26 cellular contexts compared by ENCODE assay signal in the genomic region with DNA sequence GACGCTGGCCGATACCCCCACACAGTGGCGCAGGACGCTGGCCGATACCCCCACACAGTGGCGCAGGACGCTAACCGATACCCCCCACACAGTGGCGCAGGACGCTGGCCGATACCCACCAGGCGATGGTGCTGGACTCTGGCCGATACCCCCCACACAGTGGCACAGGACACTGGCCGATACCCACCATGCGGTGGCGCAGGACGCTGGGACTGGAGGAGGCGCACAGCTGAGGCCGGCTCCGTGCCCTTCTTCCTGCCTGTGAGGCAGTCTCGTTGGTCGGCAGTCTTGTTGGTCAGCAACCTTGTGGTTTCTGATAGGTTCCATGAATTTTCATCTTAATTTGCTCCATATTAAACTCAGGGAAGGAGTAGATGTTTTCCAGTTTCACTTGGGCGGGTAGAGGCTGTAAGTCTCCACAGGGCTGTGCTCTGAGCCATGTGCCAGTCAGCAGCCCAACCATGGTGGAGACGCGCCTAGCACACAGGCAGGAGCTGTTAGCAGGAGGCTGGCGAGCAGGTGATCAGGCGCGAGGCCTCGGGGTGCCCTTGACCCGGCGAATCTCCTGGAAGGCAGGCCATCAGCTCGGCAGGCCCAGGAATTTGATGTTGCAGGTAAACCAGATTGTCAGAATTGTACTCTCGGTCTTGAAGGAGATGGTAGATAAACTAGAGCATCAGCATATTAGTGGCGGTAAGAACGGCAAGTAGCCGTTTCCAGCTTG.
DNase-seq lines count a peak whose midpoint lies in the region; ATAC-seq, FAIRE-seq and TF ChIP-seq lines count a peak whose summit lies in the region.
"Had no signal": no experiment of that assay in that cellular context is flagged by ENCODE, and none has a peak within 500 bp of the region (broad histone marks: within the 10 kb centered on the region; RNA-seq: fewer than 3 reads in every experiment).

No MANE protein-coding gene starts in this region.

- no peak overlapping the region for H3K4ac ChIP-seq in H9 (ENCODE audit: low read depth, low read length)

- no peak overlapping the region for H3K14ac ChIP-seq in H9 (ENCODE audit: insufficient read depth, low read length)

- intact Hi-C loops in HepG2 (cut with micrococcal nuclease; ENCODE audit: unreplicated experiment) (no loop called here), A673 (cut with micrococcal nuclease; ENCODE audit: unreplicated experiment) (no loop called here)

- H3K23ac ChIP-seq in H9 (ENCODE audit: insufficient read length, low read depth, low read length): no peak overlapping the region

- no peak overlapping the region for H3K27ac ChIP-seq in H9 (ENCODE audit: insufficient read length, low read depth, low read length)
- H3K27ac ChIP-seq in HepG2 (ENCODE audit: extremely low read length, insufficient read depth, low read length): no peak overlapping the region
- H3K27ac ChIP-seq in osteoblast (ENCODE audit: low read depth, low read length): no peak overlapping the region
- no peak overlapping the region for H3K27ac ChIP-seq in A673 (ENCODE audit: low read depth, low read length, poor library complexity, severe bottlenecking)
- H3K27ac ChIP-seq: adrenal gland, colonic mucosa, foreskin keratinocyte, heart left ventricle, lower lobe of right lung, uterus had no signal

- no peak for TF ChIP-seq RAD21 in HepG2 (CRISPR knock-in tag; IDR thresholded peaks at IDR 0.05)

- H2BK12ac ChIP-seq in H9 (ENCODE audit: insufficient read length, low read depth, low read length): no peak overlapping the region

- H3K36me3 ChIP-seq in HepG2 (replicated peaks in 1 of 2; ENCODE audit: control insufficient read depth in 1 of 2, insufficient read depth in 2 of 2, low read length in 2 of 2) (no peaks in the 10 kb centered on the region), osteoblast (ENCODE audit: insufficient read depth, low read length) (no peaks in the 10 kb centered on the region), A673 (ENCODE audit: insufficient read depth, low read length, poor library complexity, severe bottlenecking) (no peaks in the 10 kb centered on the region)
- H3K36me3 ChIP-seq: adrenal gland, colonic mucosa, HAP-1, heart left ventricle, lower lobe of right lung, uterus had no signal

- H2AFZ ChIP-seq in H9 (ENCODE audit: low read length) (no peak overlapping the region), HepG2 (ENCODE audit: low read length) (no peak overlapping the region), osteoblast (ENCODE audit: low read length) (no peak overlapping the region)

- H3K18ac ChIP-seq in H9 (ENCODE audit: insufficient read length, low read depth, low read length): no peak overlapping the region

- H4K8ac ChIP-seq in H9 (replicated peaks; ENCODE audit: insufficient read length, low read depth, low read length): no peak overlapping the region

- H2BK5ac ChIP-seq in H9 (ENCODE audit: insufficient read length, low read length): no peak overlapping the region

- H3T11ph ChIP-seq in H9 (ENCODE audit: low read length): no peak overlapping the region

- no peak overlapping the region for H2BK120ac ChIP-seq in H9 (ENCODE audit: low read depth, low read length, poor library complexity, severe bottlenecking)

- DNase-seq in H9 (peak; percentile 41), WTC11 (ENCODE audit: low spot score) (no peak), HepG2 (ENCODE audit: low spot score) (no peak), osteoblast (ENCODE audit: insufficient read length, low spot score, missing footprints) (peak; percentile 27), NCI-H1694 (lab: John Stamatoyannopoulos, UW) (no peak), ureter (ENCODE audit: low spot score) (no peak), A673 (ENCODE audit: low spot score) (no peak), NCI-H1436 treated with DMSO at 0.1 percent for 48 hours (lab: John Stamatoyannopoulos, UW) (no peak)
- DNase-seq: activated CD4-positive, alpha-beta T cell treated with anti-CD3 and anti-CD28 coated beads, Interleukin-2, amount 50 U/mL, for 4 hours; activated CD8-positive, alpha-beta memory T cell treated with anti-CD3 and anti-CD28 coated beads, Interleukin-2, amount 50 U/mL, for 4 hours; effector memory CD4-positive, alpha-beta T cell; foreskin keratinocyte; kidney glomerular epithelial cell; NCI-H1436; stimulated activated naive CD4-positive, alpha-beta T cell treated with Interleukin-2 at 50 U/mL for 16 hours; T1000 had no signal

- no peak overlapping the region for H2BK15ac ChIP-seq in H9 (ENCODE audit: low read depth, low read length)

- POLR2A ChIA-PET in WTC11 (lab: Charles Lee): interaction anchor here (1.2 kb wide), 1 partner anchor 23 kb away, joined by 3 read pairs; no protein-coding TSS in a partner anchor
- POLR2A ChIA-PET in HepG2 (lab: Yijun Ruan, JAX): interaction anchor here (0.5 kb wide), 1 partner anchor 134 kb away, joined by 3 read pairs; no protein-coding TSS in a partner anchor
- POLR2A ChIA-PET in A673 (lab: Charles Lee; ENCODE audit: low non-redundant PET): no interaction called here

- H3K4me2 ChIP-seq in H9 (ENCODE audit: insufficient read depth, insufficient read length, low read length) (no peak overlapping the region), HepG2 (ENCODE audit: low read depth, low read length) (no peak overlapping the region), osteoblast (ENCODE audit: insufficient read depth, low read length) (no peak overlapping the region)

- H3K9me3 Mint-ChIP-seq in H9: no peaks in the 10 kb centered on the region
- H3K9me3 Mint-ChIP-seq in WTC11: no peaks in the 10 kb centered on the region
- H3K9me3 Mint-ChIP-seq: activated naive CD4-positive, alpha-beta T cell treated with anti-CD3 and anti-CD28 coated beads for 36 hours; activated T-helper 1 cell treated with anti-CD3 and anti-CD28 coated beads, Interleukin-12 subunit alpha, Interleukin-12 subunit beta, Interleukin-2, Interleukin-4 antibody, amounts not matched to agents 30 ng/mL and 10 ng/mL and 1 ng/mL, durations not matched to agents 14 hours and 24 hours and 36 hours had no signal

- BruUV-seq in HepG2 (replicated peaks; lab: Mats Ljungman, UMichigan): no TSS peak
- BruUV-seq in A673 (replicated peaks; lab: Mats Ljungman, UMichigan): no TSS peak

- TF ChIP-seq POLR2A in HepG2 (IDR thresholded peaks at IDR 0.05; ENCODE audit: insufficient read depth in 1 of 2, low read depth in 2 of 2, low read length in 2 of 2): no peak

- no peaks in the 10 kb centered on the region for H3K9me3 ChIP-seq in H9 (ENCODE audit: control insufficient read depth, low read depth, low read length)
- no peaks in the 10 kb centered on the region for H3K9me3 ChIP-seq in HepG2 (ENCODE audit: low read length)
- no peaks in the 10 kb centered on the region for H3K9me3 ChIP-seq in osteoblast (ENCODE audit: low read depth, low read length)
- no peaks in the 10 kb centered on the region for H3K9me3 ChIP-seq in A673 (ENCODE audit: low read depth, low read length, poor library complexity, severe bottlenecking)
- H3K9me3 ChIP-seq: adrenal gland, colonic mucosa, HAP-1, heart left ventricle, lower lobe of right lung, testis, uterus had no signal

- H3K4me3 Mint-ChIP-seq in H9 (no peak overlapping the region), WTC11 (no peak overlapping the region)
- H3K4me3 Mint-ChIP-seq: activated naive CD4-positive, alpha-beta T cell treated with anti-CD3 and anti-CD28 coated beads for 36 hours; activated T-helper 1 cell treated with anti-CD3 and anti-CD28 coated beads, Interleukin-12 subunit alpha, Interleukin-12 subunit beta, Interleukin-2, Interleukin-4 antibody, amounts not matched to agents 30 ng/mL and 10 ng/mL and 1 ng/mL, durations not matched to agents 14 hours and 24 hours and 36 hours had no signal

- no peaks in the 10 kb centered on the region for H3K27me3 Mint-ChIP-seq in H9 (ENCODE audit: low read depth)
- H3K27me3 Mint-ChIP-seq in WTC11 (ENCODE audit: low read depth): no peaks in the 10 kb centered on the region

- peaks cover 7% of the 10 kb centered on the region for H3K79me1 ChIP-seq in H9 (ENCODE audit: insufficient read depth, low read depth, low read length, poor library complexity, severe bottlenecking)

- TF ChIP-seq CTCF in H9 (conservative IDR thresholded peaks at IDR 0.05) (no peak), WTC11 (IDR thresholded peaks at IDR 0.05) (no peak), HepG2 (CRISPR knock-in tag; IDR thresholded peaks at IDR 0.05) (no peak), osteoblast (IDR thresholded peaks at IDR 0.05; ENCODE audit: extremely low read depth, low read depth, low read length) (no peak), A673 (conservative IDR thresholded peaks at IDR 0.05; ENCODE audit: low read depth, low read length) (no peak)

- ATAC-seq in WTC11 (0 out of 2 replicates have a peak, but pooled peaks have one; percentile 5), HepG2 (peak; percentile 42)

- FAIRE-seq in HepG2 (lab: Jason Lieb, UNC): no peak
- FAIRE-seq: GM12892 had no signal

- no peak overlapping the region for H3K56ac ChIP-seq in H9 (ENCODE audit: insufficient read length, low read depth, low read length)

- H3K27ac Mint-ChIP-seq in H9 (peak overlapping the region; percentile 3 to 85 (median 15)), WTC11 (peak overlapping the region; percentile 98)
- H3K27ac Mint-ChIP-seq: activated naive CD4-positive, alpha-beta T cell treated with anti-CD3 and anti-CD28 coated beads for 36 hours; activated T-helper 1 cell treated with anti-CD3 and anti-CD28 coated beads, Interleukin-12 subunit alpha, Interleukin-12 subunit beta, Interleukin-2, Interleukin-4 antibody, amounts not matched to agents 30 ng/mL and 10 ng/mL and 1 ng/mL, durations not matched to agents 14 hours and 24 hours and 36 hours had no signal

- no peak overlapping the region for H3K9ac ChIP-seq in H9 (ENCODE audit: extremely low read depth, insufficient read length, low read length)
- no peak overlapping the region for H3K9ac ChIP-seq in HepG2 (ENCODE audit: insufficient read depth, low read depth, low read length)

- peaks cover 12% of the 10 kb centered on the region; the same call in 1 of the 2 replicates for H3K4me1 ChIP-seq in H9 (ENCODE audit: insufficient read depth, low read length)
- H3K4me1 ChIP-seq in HepG2 (ENCODE audit: insufficient read depth, low read length): peaks cover 67% of the 10 kb centered on the region
- peaks cover 13% of the 10 kb centered on the region for H3K4me1 ChIP-seq in osteoblast (ENCODE audit: insufficient read depth, low read length)
- peaks cover 26% of the 10 kb centered on the region for H3K4me1 ChIP-seq in A673 (ENCODE audit: insufficient read depth, low read length, poor library complexity, severe bottlenecking)
- H3K4me1 ChIP-seq: colonic mucosa, foreskin keratinocyte had no signal

- H3K27me3 ChIP-seq in H9 (ENCODE audit: insufficient read depth, low read length) (no peaks in the 10 kb centered on the region; the same call in 1 of the 2 replicates), HepG2 (ENCODE audit: control insufficient read depth in 1 of 2, insufficient read depth in 2 of 2, low read length in 2 of 2) (no peaks in the 10 kb centered on the region), osteoblast (ENCODE audit: insufficient read depth, low read length) (no peaks in the 10 kb centered on the region), A673 (replicated peaks; ENCODE audit: insufficient read depth, low read depth, low read length, poor library complexity) (no peaks in the 10 kb centered on the region)
- H3K27me3 ChIP-seq: adrenal gland, colonic mucosa, foreskin keratinocyte, heart left ventricle, testis, uterus had no signal

- H2BK20ac ChIP-seq in H9 (ENCODE audit: low read depth, low read length, poor library complexity, severe bottlenecking): no peak overlapping the region

- H3K4me3 ChIP-seq in HepG2 (replicated peaks in 1 of 3; ENCODE audit: insufficient read depth in 1 of 3, low read depth in 2 of 3, low read length in 3 of 3): no peak overlapping the region
- no peak overlapping the region for H3K4me3 ChIP-seq in osteoblast (ENCODE audit: insufficient read depth, low read length)
- H3K4me3 ChIP-seq in A673 (ENCODE audit: low read depth, low read length, poor library complexity, severe bottlenecking): no peak overlapping the region
- H3K4me3 ChIP-seq: adrenal gland, colonic mucosa, HAP-1, heart left ventricle, lower lobe of right lung, testis, uterus had no signal

- H2AK5ac ChIP-seq in H9 (ENCODE audit: insufficient read length, low read length): no peak overlapping the region

- no peaks in the 10 kb centered on the region for H4K20me1 ChIP-seq in H9 (ENCODE audit: control insufficient read depth, insufficient read depth, insufficient read length)
- peaks cover 18% of the 10 kb centered on the region for H4K20me1 ChIP-seq in HepG2 (ENCODE audit: insufficient read depth, low read length)
- H4K20me1 ChIP-seq in osteoblast (ENCODE audit: insufficient read depth, low read length): peaks cover 63% of the 10 kb centered on the region

- in situ Hi-C loops in HepG2 (cut with HindIII; ENCODE audit: extremely low pct_ligation_motif_present, low pct_unique_long_range_greater_than_20kb): no loop called here

- WGBS in H9 (ENCODE audit: extremely low coverage, insufficient read length, low lambda C conversion rate): no CpG with 5 or more reads among the region's 36 CpGs
- 92% methylated on average over 23 of the region's 36 CpGs for WGBS in HepG2 (ENCODE audit: low lambda C conversion rate)

- H3K23me2 ChIP-seq in H9 (ENCODE audit: insufficient read length, low read depth, low read length, poor library complexity, severe bottlenecking): no peaks in the 10 kb centered on the region

- no peak overlapping the region for H4K5ac ChIP-seq in H9 (ENCODE audit: insufficient read length, low read depth, low read length)

- peaks cover 73 to 77% of the 10 kb centered on the region in 2 experiments for H3K4me1 Mint-ChIP-seq in H9
- H3K4me1 Mint-ChIP-seq in WTC11: peaks cover 79% of the 10 kb centered on the region

- CTCF ChIA-PET in WTC11 (lab: Charles Lee) (interaction anchor here (0.6 to 5.5 kb wide), 25 partner anchors 10 to 142 kb away, joined by 3 to 113 read pairs (median 5); a partner anchor contains a TSS), HepG2 (lab: Yijun Ruan, JAX; ENCODE audit: low intra/inter-chr PET ratio, low total read pairs) (interaction anchor here (1.9 kb wide), 1 partner anchor 22 kb away, joined by 19 read pairs; no protein-coding TSS in a partner anchor), A673 (lab: Charles Lee) (no interaction called here)

- H3K36me3 Mint-ChIP-seq in H9 (ENCODE audit: insufficient read depth in 1 of 3, low read depth in 3 of 3) (no peaks in the 10 kb centered on the region; a peak in 3 of 7 replicates), WTC11 (no peaks in the 10 kb centered on the region)

- TF ChIP-seq EP300 in HepG2 (IDR thresholded peaks at IDR 0.05; ENCODE audit: low read depth in 2 of 2, low read length in 2 of 2) (no peak), HepG2 (CRISPR knock-in tag; IDR thresholded peaks at IDR 0.05; ENCODE audit: borderline replicate concordance) (no peak)

- H3K79me2 ChIP-seq in H9 (ENCODE audit: insufficient read depth, low read length) (peaks cover 32% of the 10 kb centered on the region; the same call in 1 of the 2 replicates), HepG2 (ENCODE audit: insufficient read depth, low read length) (peaks cover 75% of the 10 kb centered on the region), osteoblast (ENCODE audit: insufficient read depth, low read length) (peaks cover 88% of the 10 kb centered on the region)

- no peak overlapping the region for H4K91ac ChIP-seq in H9 (ENCODE audit: insufficient read length, low read depth, low read length)

Comparison
In these comparisons a context has a peak if more than half of its experiments do, and no peak if none do; other contexts are left out.
1. DNase-seq: peak in H9 (single experiment) and osteoblast (single experiment); none in WTC11 (single experiment), HepG2 (single experiment), NCI-H1694 (single experiment), ureter (single experiment), A673 (single experiment) and NCI-H1436 treated with DMSO at 0.1 percent for 48 hours (single experiment).